10 cellular contexts compared by ENCODE assay signal in genomic region chr4:44725166-44725565, GRCh38. TPM values are rescaled to one million over a fixed set of nuclear protein-coding genes. Genes with fewer than 3 reads are reported as not detected.
A peak's percentile ranks its signal among the peaks of the same experiment; 100 is the strongest.
DNase-seq lines count a peak whose midpoint lies in the region; ATAC-seq, FAIRE-seq and TF ChIP-seq lines count a peak whose summit lies in the region.
"Had no signal": no experiment of that assay in that cellular context is flagged by ENCODE, and none has a peak within 500 bp of the region (broad histone marks: within the 10 kb centered on the region; RNA-seq: fewer than 3 reads in every experiment).

No MANE protein-coding gene starts in this region.

- no peaks in the 10 kb centered on the region for H3K27me3 ChIP-seq in cardiac muscle cell
- H3K27me3 ChIP-seq in upper lobe of right lung: no peaks in the 10 kb centered on the region

- no peaks in the 10 kb centered on the region for H3K9me3 Mint-ChIP-seq in activated T-helper 1 cell treated with anti-CD3 and anti-CD28 coated beads, Interleukin-12 subunit alpha, Interleukin-12 subunit beta, Interleukin-2, Interleukin-4 antibody, amounts not matched to agents 30 ng/mL and 10 ng/mL and 1 ng/mL, durations not matched to agents 14 hours and 24 hours and 36 hours

- peak overlapping the region; percentile 88 for H3K4me3 Mint-ChIP-seq in activated T-helper 1 cell treated with anti-CD3 and anti-CD28 coated beads, Interleukin-12 subunit alpha, Interleukin-12 subunit beta, Interleukin-2, Interleukin-4 antibody, amounts not matched to agents 30 ng/mL and 10 ng/mL and 1 ng/mL, durations not matched to agents 14 hours and 24 hours and 36 hours

- H3K9me3 ChIP-seq in cardiac muscle cell (ENCODE audit: low read depth): no peaks in the 10 kb centered on the region
- H3K9me3 ChIP-seq in kidney (ENCODE audit: control insufficient read depth in 1 of 2, low read length in 2 of 2): no peaks in the 10 kb centered on the region
- no peaks in the 10 kb centered on the region for H3K9me3 ChIP-seq in upper lobe of right lung
- H3K9me3 ChIP-seq: mucosa of descending colon had no signal

- H3K9ac ChIP-seq in kidney (ENCODE audit: low read length in 2 of 2): peak overlapping the region; percentile 27 to 81

- no peak for DNase-seq in cardiac muscle cell (ENCODE audit: low read depth in 1 of 2, low spot score in 1 of 2)
- DNase-seq in Right ventricle myocardium inferior (ENCODE audit: missing footprints): no peak
- no peak for DNase-seq in activated T-helper 1 cell treated with anti-CD3 and anti-CD28 coated beads, Interleukin-12 subunit alpha, Interleukin-12 subunit beta, Interleukin-2, Interleukin-4 antibody, amounts not matched to agents 30 ng/mL and 10 ng/mL and 1 ng/mL, durations not matched to agents 14 hours and 24 hours and 36 hours (ENCODE audit: low spot score)
- no peak for DNase-seq in kidney
- no peak for DNase-seq in upper lobe of right lung
- no peak for DNase-seq in HuH-7 (ENCODE audit: low spot score)
- DNase-seq in HuH-7.5 (ENCODE audit: low spot score): no peak

- H3K4me1 ChIP-seq in cardiac muscle cell (ENCODE audit: low read depth) (peaks cover 10% of the 10 kb centered on the region), kidney (ENCODE audit: control insufficient read depth in 1 of 2, insufficient read depth in 1 of 2, low read depth in 1 of 2, low read length in 2 of 2) (peaks cover 4 to 6% of the 10 kb centered on the region in 2 donors), upper lobe of right lung (peaks cover 5% of the 10 kb centered on the region)

- intact Hi-C loops in Right ventricle myocardium inferior (cut with DNase I) (loop anchor here (10.0 kb wide), 1 partner anchor 50 kb away; the partner anchor contains the start of gene GUF1), kidney (cut with DNase I) (no loop called here), upper lobe of right lung (cut with DNase I) (no loop called here)
- intact Hi-C loops in activated T-helper 1 cell treated with anti-CD3 and anti-CD28 coated beads, Interleukin-12 subunit alpha, Interleukin-12 subunit beta, Interleukin-2, Interleukin-4 antibody, amounts not matched to agents 30 ng/mL and 10 ng/mL and 1 ng/mL, durations not matched to agents 14 hours and 24 hours and 36 hours (cut with micrococcal nuclease): no loop called here

- H3K27me3 Mint-ChIP-seq in activated T-helper 1 cell treated with anti-CD3 and anti-CD28 coated beads, Interleukin-12 subunit alpha, Interleukin-12 subunit beta, Interleukin-2, Interleukin-4 antibody, amounts not matched to agents 30 ng/mL and 10 ng/mL and 1 ng/mL, durations not matched to agents 14 hours and 24 hours and 36 hours (ENCODE audit: insufficient read depth): no peaks in the 10 kb centered on the region

- peaks cover 23% of the 10 kb centered on the region for H3K4me1 Mint-ChIP-seq in activated T-helper 1 cell treated with anti-CD3 and anti-CD28 coated beads, Interleukin-12 subunit alpha, Interleukin-12 subunit beta, Interleukin-2, Interleukin-4 antibody, amounts not matched to agents 30 ng/mL and 10 ng/mL and 1 ng/mL, durations not matched to agents 14 hours and 24 hours and 36 hours (ENCODE audit: low read depth)

- ATAC-seq in Right ventricle myocardium inferior (no peak), upper lobe of right lung (no peak), HG03460 (IDR thresholded peaks at IDR 0.05; ENCODE audit: unreplicated experiment) (no peak)

- H3K27ac ChIP-seq in cardiac muscle cell (no peak overlapping the region), kidney (ENCODE audit: low read depth in 2 of 2, low read length in 2 of 2) (no peak overlapping the region), upper lobe of right lung (no peak overlapping the region)

- TF ChIP-seq CTCF in cardiac muscle cell (IDR thresholded peaks at IDR 0.05; ENCODE audit: low read depth, low read length) (no peak), kidney (IDR thresholded peaks at IDR 0.05; ENCODE audit: borderline replicate concordance, extremely low read depth, insufficient read depth) (no peak), upper lobe of right lung (IDR thresholded peaks at IDR 0.05) (no peak)

- FAIRE-seq in kidney (lab: Jason Lieb, UNC): no peak
- FAIRE-seq: G401.6 had no signal

- peak overlapping the region; percentile 84 for H3K27ac Mint-ChIP-seq in activated T-helper 1 cell treated with anti-CD3 and anti-CD28 coated beads, Interleukin-12 subunit alpha, Interleukin-12 subunit beta, Interleukin-2, Interleukin-4 antibody, amounts not matched to agents 30 ng/mL and 10 ng/mL and 1 ng/mL, durations not matched to agents 14 hours and 24 hours and 36 hours

- H3K36me3 Mint-ChIP-seq in activated T-helper 1 cell treated with anti-CD3 and anti-CD28 coated beads, Interleukin-12 subunit alpha, Interleukin-12 subunit beta, Interleukin-2, Interleukin-4 antibody, amounts not matched to agents 30 ng/mL and 10 ng/mL and 1 ng/mL, durations not matched to agents 14 hours and 24 hours and 36 hours (ENCODE audit: low read depth): no peaks in the 10 kb centered on the region

- H3K4me3 ChIP-seq in cardiac muscle cell (peak overlapping the region; percentile 48), kidney (ENCODE audit: low read length in 2 of 2) (peak overlapping the region; percentile 88 to 96), upper lobe of right lung (peak overlapping the region; percentile 80)

- H3K36me3 ChIP-seq in cardiac muscle cell (no peaks in the 10 kb centered on the region), kidney (ENCODE audit: control insufficient read depth in 1 of 2, insufficient read depth in 2 of 2, low read length in 2 of 2) (no peaks in the 10 kb centered on the region), upper lobe of right lung (no peaks in the 10 kb centered on the region)

RNA-seq across cellular contexts. Expression of gene GNPDA2, which starts 1.2 kb away (rescaled TPM):
- total RNA-seq in cardiac muscle cell (7.9 and 10.0 TPM in 2 replicates), Right ventricle myocardium inferior (10.2 TPM), kidney (19.4 TPM), upper lobe of right lung (11.3 TPM)
- polyA plus RNA-seq in cardiac muscle cell (13.1 and 17.3 TPM in 2 replicates), kidney (ENCODE audit: insufficient read depth, low read depth, low replicate concordance) (12.3 TPM)
- total RNA-seq in activated T-helper 1 cell treated with anti-CD3 and anti-CD28 coated beads, Interleukin-12 subunit alpha, Interleukin-12 subunit beta, Interleukin-2, Interleukin-4 antibody, amounts not matched to agents 30 ng/mL and 10 ng/mL and 1 ng/mL, durations not matched to agents 14 hours and 24 hours and 36 hours: 16.4 and 18.9 TPM in 2 replicates

RNA-seq across cellular contexts. Expression of gene GUF1, which starts 46.9 kb away (rescaled TPM):
- total RNA-seq in cardiac muscle cell (17.5 and 18.4 TPM in 2 replicates), Right ventricle myocardium inferior (21.9 TPM), kidney (21.2 TPM), upper lobe of right lung (16.6 TPM)
- polyA plus RNA-seq in cardiac muscle cell (19.5 and 25.1 TPM in 2 replicates), kidney (ENCODE audit: insufficient read depth, low read depth, low replicate concordance) (17.8 TPM)
- total RNA-seq in activated T-helper 1 cell treated with anti-CD3 and anti-CD28 coated beads, Interleukin-12 subunit alpha, Interleukin-12 subunit beta, Interleukin-2, Interleukin-4 antibody, amounts not matched to agents 30 ng/mL and 10 ng/mL and 1 ng/mL, durations not matched to agents 14 hours and 24 hours and 36 hours: 37.5 and 39.2 TPM in 2 replicates
